Comparison of ENCODE assay signal across 15 cellular contexts in the genomic region with DNA sequence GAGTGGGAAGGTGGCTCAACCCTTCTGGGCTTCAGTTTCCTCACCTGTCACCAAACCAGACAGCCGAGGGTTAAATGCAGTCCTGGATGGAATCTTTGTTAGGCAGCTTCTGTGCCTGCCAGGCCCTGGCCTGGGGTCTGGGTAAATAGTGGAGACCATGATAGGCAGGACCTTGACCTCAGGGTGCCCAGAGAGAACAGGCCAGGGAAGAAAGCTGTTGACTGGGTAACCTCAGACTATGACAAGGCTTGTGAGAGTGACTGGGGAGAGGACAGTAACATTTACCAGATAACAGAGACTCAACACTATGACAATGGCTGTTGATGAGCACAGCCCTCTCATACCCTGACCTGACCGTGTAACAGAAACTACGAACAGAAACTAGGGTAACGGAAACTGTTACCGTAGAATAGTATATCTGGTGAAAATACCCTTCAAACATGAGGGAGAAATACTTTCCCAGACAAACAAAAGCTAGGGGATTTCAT.
A peak's percentile ranks its signal among the peaks of the same experiment; 100 is the strongest.
DNase-seq lines count a peak whose midpoint lies in the region; ATAC-seq, FAIRE-seq and TF ChIP-seq lines count a peak whose summit lies in the region.
"Had no signal": no experiment of that assay in that cellular context is flagged by ENCODE, and none has a peak within 500 bp of the region (broad histone marks: within the 10 kb centered on the region; RNA-seq: fewer than 3 reads in every experiment).

No MANE protein-coding gene starts in this region.

- H3K9ac ChIP-seq in neural progenitor cell: no peak overlapping the region
- H3K9ac ChIP-seq: BLaER1 had no signal

- H3K27me3 ChIP-seq in RWPE2 (ENCODE audit: insufficient read depth, poor library complexity, severe bottlenecking): no peaks in the 10 kb centered on the region
- no peaks in the 10 kb centered on the region for H3K27me3 ChIP-seq in neural progenitor cell
- H3K27me3 ChIP-seq: BLaER1 had no signal

- peaks cover 25% of the 10 kb centered on the region for H3K4me1 Mint-ChIP-seq in neural progenitor cell
- H3K4me1 Mint-ChIP-seq: activated CD4-positive, alpha-beta T cell treated with anti-CD3 and anti-CD28 coated beads, Interleukin-2, amount 10 ng/mL, durations not matched to agents 7 days and 5 days had no signal

- FAIRE-seq in GM12891 (lab: Jason Lieb, UNC): peak; percentile 95
- FAIRE-seq: astrocyte had no signal

- H3K4me2 ChIP-seq in neural progenitor cell: no peak overlapping the region
- H3K4me2 ChIP-seq: BLaER1 had no signal

- H2AFZ ChIP-seq in neural progenitor cell (replicated peaks): no peak overlapping the region

- H4K20me1 ChIP-seq in neural progenitor cell (ENCODE audit: low read depth): no peaks in the 10 kb centered on the region
- H4K20me1 ChIP-seq: BLaER1 had no signal

- no peaks in the 10 kb centered on the region for H3K79me2 ChIP-seq in neural progenitor cell (ENCODE audit: low read depth)

- H3K27me3 Mint-ChIP-seq in neural progenitor cell (ENCODE audit: insufficient read depth, low read depth): peaks cover 21% of the 10 kb centered on the region

- ATAC-seq in GM19035 (IDR thresholded peaks at IDR 0.05; ENCODE audit: unreplicated experiment) (peak; percentile 83), HG02840 (IDR thresholded peaks at IDR 0.05; ENCODE audit: low FRiP score, unreplicated experiment) (peak; percentile 70), RWPE2 (ENCODE audit: low read depth) (no peak)
- ATAC-seq: sciatic nerve had no signal

- no peak overlapping the region for H3K27ac Mint-ChIP-seq in neural progenitor cell
- H3K27ac Mint-ChIP-seq: activated CD4-positive, alpha-beta T cell treated with anti-CD3 and anti-CD28 coated beads, Interleukin-2, amount 10 ng/mL, durations not matched to agents 7 days and 5 days; HFFc6 had no signal

- H3F3A ChIP-seq in neural progenitor cell (ENCODE audit: low read depth): no peaks in the 10 kb centered on the region

- H3K4me1 ChIP-seq in RWPE2 (ENCODE audit: insufficient read depth, poor library complexity, severe bottlenecking): peaks cover 4% of the 10 kb centered on the region
- H3K4me1 ChIP-seq in neural progenitor cell: peaks cover 12% of the 10 kb centered on the region

- H3K27ac ChIP-seq in RWPE2 (ENCODE audit: poor library complexity, severe bottlenecking) (no peak overlapping the region), neural progenitor cell (no peak overlapping the region)
- H3K27ac ChIP-seq: BLaER1 had no signal

- no peak for TF ChIP-seq POLR2A in GM12891 (IDR thresholded peaks at IDR 0.05; ENCODE audit: low read depth, low read length)

- H3K4me3 Mint-ChIP-seq in neural progenitor cell: no peak overlapping the region
- H3K4me3 Mint-ChIP-seq: activated CD4-positive, alpha-beta T cell treated with anti-CD3 and anti-CD28 coated beads, Interleukin-2, amount 10 ng/mL, durations not matched to agents 7 days and 5 days; HFFc6 had no signal

- H3K36me3 ChIP-seq in RWPE2 (ENCODE audit: low read depth) (no peaks in the 10 kb centered on the region), neural progenitor cell (no peaks in the 10 kb centered on the region)
- H3K36me3 ChIP-seq: BLaER1 had no signal

- H3K4me3 ChIP-seq in RWPE2 (ENCODE audit: severe bottlenecking) (no peak overlapping the region), neural progenitor cell (no peak overlapping the region)
- H3K4me3 ChIP-seq: BLaER1 had no signal

- H3K9me3 Mint-ChIP-seq in neural progenitor cell: no peaks in the 10 kb centered on the region
- H3K9me3 Mint-ChIP-seq: activated CD4-positive, alpha-beta T cell treated with anti-CD3 and anti-CD28 coated beads, Interleukin-2, amount 10 ng/mL, durations not matched to agents 7 days and 5 days; HFFc6 had no signal

- DNase-seq in GM12891 (ENCODE audit: insufficient read length, low spot score) (peak; percentile 54), RWPE2 (ENCODE audit: low spot score) (peak; percentile 52), NCI-H2081 treated with DMSO at 0.1 percent for 48 hours (lab: John Stamatoyannopoulos, UW) (no peak), NOMO-1 (lab: John Stamatoyannopoulos, UW; ENCODE audit: unreplicated experiment in 2 of 2) (no peak), neural progenitor cell (ENCODE audit: low spot score) (no peak), dedifferentiated amniotic fluid mesenchymal stem cell (ENCODE audit: extremely low spot score) (no peak)
- DNase-seq: activated CD4-positive, alpha-beta T cell treated with anti-CD3 and anti-CD28 coated beads, Interleukin-2, amount 10 ng/mL, durations not matched to agents 7 days and 5 days; HFFc6; KG1; Right ventricle myocardium superior had no signal

- TF ChIP-seq CTCF in RWPE2 (IDR thresholded peaks at IDR 0.05; ENCODE audit: poor library complexity, severe bottlenecking) (no peak), neural progenitor cell (IDR thresholded peaks at IDR 0.05) (no peak)

- H3K36me3 Mint-ChIP-seq in neural progenitor cell: no peaks in the 10 kb centered on the region

- H3K9me3 ChIP-seq in RWPE2 (ENCODE audit: severe bottlenecking) (no peaks in the 10 kb centered on the region), neural progenitor cell (ENCODE audit: low read depth) (no peaks in the 10 kb centered on the region)
- H3K9me3 ChIP-seq: BLaER1 had no signal

TF ChIP-seq in GM12891, 5 proteins besides CTCF, POLR2A, EP300 and RAD21:
- TF ChIP-seq POU2F2 (IDR thresholded peaks at IDR 0.05; ENCODE audit: low read depth, low read length) (no peak), POLR2AphosphoS5 (IDR thresholded peaks at IDR 0.05; ENCODE audit: low read depth, low read length) (no peak), PAX5 (IDR thresholded peaks at IDR 0.05; ENCODE audit: insufficient read depth, low read length, severe bottlenecking) (no peak), TAF1 (IDR thresholded peaks at IDR 0.05; ENCODE audit: low read depth, low read length) (no peak), SPI1 (IDR thresholded peaks at IDR 0.05; ENCODE audit: low read depth, low read length) (no peak)

Comparison
In these comparisons a context has a peak if more than half of its experiments do, and no peak if none do; other contexts are left out.
1. DNase-seq: peak in GM12891 (single experiment) and RWPE2 (single experiment); none in NCI-H2081 treated with DMSO at 0.1 percent for 48 hours (single experiment), NOMO-1 (0 of 2), neural progenitor cell (single experiment) and dedifferentiated amniotic fluid mesenchymal stem cell (single experiment).